8 cellular contexts compared by ENCODE assay signal in genomic region chr20:2873747-2874041, GRCh38. TPM values are rescaled to one million over a fixed set of nuclear protein-coding genes. Genes with fewer than 3 reads are reported as not detected.
DNase-seq lines count a peak whose midpoint lies in the region; ATAC-seq and TF ChIP-seq lines count a peak whose summit lies in the region.

No MANE protein-coding gene starts in this region.

- ATAC-seq in activated CD4-positive, CD25-positive, alpha-beta regulatory T cell treated with anti-CD3 and anti-CD28 coated beads, Interleukin-2, amount 50 U/mL, for 24 hours, result no peak
- ATAC-seq in HG03521 (IDR thresholded peaks at IDR 0.05; ENCODE audit: unreplicated experiment), result peak; percentile 37

- TF ChIP-seq CTCF in WERI-Rb-1 (IDR thresholded peaks at IDR 0.05; ENCODE audit: low read depth, low read length), result no peak

- H3K4me1 ChIP-seq in duodenal mucosa (ENCODE audit: control insufficient read depth in 1 of 2, insufficient read depth in 2 of 2, low read length in 2 of 2), result peaks cover 24 to 36% of the 10 kb centered on the region in 2 donors
- peaks cover 59% of the 10 kb centered on the region for H3K4me1 ChIP-seq in mononuclear cell (ENCODE audit: insufficient read depth, low read length)

- H3K9me3 ChIP-seq in WERI-Rb-1 (ENCODE audit: severe bottlenecking) (no peaks in the 10 kb centered on the region), duodenal mucosa (ENCODE audit: control insufficient read depth in 1 of 2, low read length in 2 of 2) (no peaks in the 10 kb centered on the region), mononuclear cell (ENCODE audit: low read depth, low read length) (no peaks in the 10 kb centered on the region)

- DNase-seq in activated CD4-positive, CD25-positive, alpha-beta regulatory T cell (lab: John Stamatoyannopoulos, UW), result peak in 3 of 4 experiments; percentile 47 to 58 (median 48)
- DNase-seq in WERI-Rb-1, result peak; percentile 53
- peak; percentile 17 to 70 for DNase-seq in stimulated activated CD8-positive, alpha-beta memory T cell treated with anti-CD3 and anti-CD28 coated beads, Interleukin-7, amount 100 ng/mL, for 4 hours (ENCODE audit: low read depth in 2 of 2)
- DNase-seq in cortex of kidney (lab: John Stamatoyannopoulos, UW), result no peak

- peak overlapping the region; percentile 49 to 71 for H3K9ac ChIP-seq in duodenal mucosa (ENCODE audit: low read depth in 1 of 2, low read length in 2 of 2)

- H3K27me3 ChIP-seq in WERI-Rb-1 (ENCODE audit: insufficient read depth, low read depth, severe bottlenecking) (no peaks in the 10 kb centered on the region), duodenal mucosa (ENCODE audit: control insufficient read depth in 1 of 2, insufficient read depth in 2 of 2, low read length in 2 of 2) (peaks cover 4 to 6% of the 10 kb centered on the region in 2 donors), mononuclear cell (ENCODE audit: insufficient read depth, low read length) (no peaks in the 10 kb centered on the region)

- H3K4me3 ChIP-seq in WERI-Rb-1 (ENCODE audit: low read depth, low read length) (peak overlapping the region; percentile 70), duodenal mucosa (ENCODE audit: low read depth in 1 of 2, low read length in 2 of 2) (peak overlapping the region; percentile 74 to 77), mononuclear cell (ENCODE audit: low read length) (peak overlapping the region; percentile 83)

- H3K27ac ChIP-seq in WERI-Rb-1 (peak overlapping the region; percentile 43), duodenal mucosa (ENCODE audit: low read depth, low read length) (peak overlapping the region; percentile 30)

- H3K36me3 ChIP-seq in WERI-Rb-1, result peaks cover 13% of the 10 kb centered on the region; the same call in 1 of the 2 replicates
- no peaks in the 10 kb centered on the region for H3K36me3 ChIP-seq in duodenal mucosa (ENCODE audit: control insufficient read depth in 1 of 2, insufficient read depth in 2 of 2, low read length in 2 of 2)

RNA-seq across cellular contexts. Expression of gene PTPRA, which starts 0.4 kb away (rescaled TPM):
- total RNA-seq in mononuclear cell, result 148 TPM

RNA-seq across cellular contexts. Expression of gene VPS16, which starts 33.1 kb away (rescaled TPM):
- total RNA-seq in mononuclear cell, result 16.6 TPM

RNA-seq across cellular contexts. Expression of gene PCED1A, which starts 33.2 kb away (rescaled TPM):
- 30.0 TPM for total RNA-seq in mononuclear cell

RNA-seq across cellular contexts. Expression of gene TMEM239, which starts 57.5 kb away (rescaled TPM):
- not detected for total RNA-seq in mononuclear cell

RNA-seq across cellular contexts. Expression of gene C20orf141, which starts 58.9 kb away (rescaled TPM):
- not detected for total RNA-seq in mononuclear cell
